ENCODE assay signal across 1 cellular context in genomic region chr3:149575213-149575961, GRCh38.
A peak's percentile ranks its signal among the peaks of the same experiment; 100 is the strongest.
TF ChIP-seq lines count a peak whose summit lies in the region.

No MANE protein-coding gene starts in this region.

TF ChIP-seq in HEK293, 187 proteins besides CTCF, POLR2A, EP300 and RAD21 (continued from another document):
- TF ChIP-seq, protein P1, sequence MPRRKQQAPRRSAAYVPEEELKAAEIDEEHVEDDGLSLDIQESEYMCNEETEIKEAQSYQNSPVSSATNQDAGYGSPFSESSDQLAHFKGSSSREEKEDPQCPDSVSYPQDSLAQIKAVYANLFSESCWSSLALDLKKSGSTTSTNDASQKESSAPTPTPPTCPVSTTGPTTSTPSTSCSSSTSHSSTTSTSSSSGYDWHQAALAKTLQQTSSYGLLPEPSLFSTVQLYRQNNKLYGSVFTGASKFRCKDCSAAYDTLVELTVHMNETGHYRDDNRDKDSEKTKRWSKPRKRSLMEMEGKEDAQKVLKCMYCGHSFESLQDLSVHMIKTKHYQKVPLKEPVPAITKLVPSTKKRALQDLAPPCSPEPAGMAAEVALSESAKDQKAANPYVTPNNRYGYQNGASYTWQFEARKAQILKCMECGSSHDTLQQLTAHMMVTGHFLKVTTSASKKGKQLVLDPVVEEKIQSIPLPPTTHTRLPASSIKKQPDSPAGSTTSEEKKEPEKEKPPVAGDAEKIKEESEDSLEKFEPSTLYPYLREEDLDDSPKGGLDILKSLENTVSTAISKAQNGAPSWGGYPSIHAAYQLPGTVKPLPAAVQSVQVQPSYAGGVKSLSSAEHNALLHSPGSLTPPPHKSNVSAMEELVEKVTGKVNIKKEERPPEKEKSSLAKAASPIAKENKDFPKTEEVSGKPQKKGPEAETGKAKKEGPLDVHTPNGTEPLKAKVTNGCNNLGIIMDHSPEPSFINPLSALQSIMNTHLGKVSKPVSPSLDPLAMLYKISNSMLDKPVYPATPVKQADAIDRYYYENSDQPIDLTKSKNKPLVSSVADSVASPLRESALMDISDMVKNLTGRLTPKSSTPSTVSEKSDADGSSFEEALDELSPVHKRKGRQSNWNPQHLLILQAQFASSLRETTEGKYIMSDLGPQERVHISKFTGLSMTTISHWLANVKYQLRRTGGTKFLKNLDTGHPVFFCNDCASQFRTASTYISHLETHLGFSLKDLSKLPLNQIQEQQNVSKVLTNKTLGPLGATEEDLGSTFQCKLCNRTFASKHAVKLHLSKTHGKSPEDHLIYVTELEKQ (tag by site-specific recombination; IDR thresholded peaks at IDR 0.05; ENCODE audit: borderline replicate concordance), result no peak
- TF ChIP-seq ZNF366 (tag by site-specific recombination; conservative IDR thresholded peaks at IDR 0.05), result peak; percentile 27
- no peak for TF ChIP-seq MYNN (tag by site-specific recombination; IDR thresholded peaks at IDR 0.05; ENCODE audit: borderline replicate concordance)
- no peak for TF ChIP-seq ZNF140 (tag by site-specific recombination; IDR thresholded peaks at IDR 0.05)
- TF ChIP-seq, protein P2, sequence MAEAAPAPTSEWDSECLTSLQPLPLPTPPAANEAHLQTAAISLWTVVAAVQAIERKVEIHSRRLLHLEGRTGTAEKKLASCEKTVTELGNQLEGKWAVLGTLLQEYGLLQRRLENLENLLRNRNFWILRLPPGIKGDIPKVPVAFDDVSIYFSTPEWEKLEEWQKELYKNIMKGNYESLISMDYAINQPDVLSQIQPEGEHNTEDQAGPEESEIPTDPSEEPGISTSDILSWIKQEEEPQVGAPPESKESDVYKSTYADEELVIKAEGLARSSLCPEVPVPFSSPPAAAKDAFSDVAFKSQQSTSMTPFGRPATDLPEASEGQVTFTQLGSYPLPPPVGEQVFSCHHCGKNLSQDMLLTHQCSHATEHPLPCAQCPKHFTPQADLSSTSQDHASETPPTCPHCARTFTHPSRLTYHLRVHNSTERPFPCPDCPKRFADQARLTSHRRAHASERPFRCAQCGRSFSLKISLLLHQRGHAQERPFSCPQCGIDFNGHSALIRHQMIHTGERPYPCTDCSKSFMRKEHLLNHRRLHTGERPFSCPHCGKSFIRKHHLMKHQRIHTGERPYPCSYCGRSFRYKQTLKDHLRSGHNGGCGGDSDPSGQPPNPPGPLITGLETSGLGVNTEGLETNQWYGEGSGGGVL (tag by site-specific recombination; IDR thresholded peaks at IDR 0.05), result peak; percentile 4; the same call in 1 of the 2 replicates
- no peak for TF ChIP-seq PRDM2 (tag by site-specific recombination; IDR thresholded peaks at IDR 0.05; ENCODE audit: borderline replicate concordance)
- no peak for TF ChIP-seq ZNF558 (tag by site-specific recombination; IDR thresholded peaks at IDR 0.05)
- TF ChIP-seq, protein P3, sequence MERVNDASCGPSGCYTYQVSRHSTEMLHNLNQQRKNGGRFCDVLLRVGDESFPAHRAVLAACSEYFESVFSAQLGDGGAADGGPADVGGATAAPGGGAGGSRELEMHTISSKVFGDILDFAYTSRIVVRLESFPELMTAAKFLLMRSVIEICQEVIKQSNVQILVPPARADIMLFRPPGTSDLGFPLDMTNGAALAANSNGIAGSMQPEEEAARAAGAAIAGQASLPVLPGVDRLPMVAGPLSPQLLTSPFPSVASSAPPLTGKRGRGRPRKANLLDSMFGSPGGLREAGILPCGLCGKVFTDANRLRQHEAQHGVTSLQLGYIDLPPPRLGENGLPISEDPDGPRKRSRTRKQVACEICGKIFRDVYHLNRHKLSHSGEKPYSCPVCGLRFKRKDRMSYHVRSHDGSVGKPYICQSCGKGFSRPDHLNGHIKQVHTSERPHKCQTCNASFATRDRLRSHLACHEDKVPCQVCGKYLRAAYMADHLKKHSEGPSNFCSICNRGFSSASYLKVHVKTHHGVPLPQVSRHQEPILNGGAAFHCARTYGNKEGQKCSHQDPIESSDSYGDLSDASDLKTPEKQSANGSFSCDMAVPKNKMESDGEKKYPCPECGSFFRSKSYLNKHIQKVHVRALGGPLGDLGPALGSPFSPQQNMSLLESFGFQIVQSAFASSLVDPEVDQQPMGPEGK (tag by site-specific recombination; IDR thresholded peaks at IDR 0.05), result no peak
- TF ChIP-seq ZNF837 (tag by site-specific recombination; IDR thresholded peaks at IDR 0.05), result no peak
- no peak for TF ChIP-seq ZSCAN23 (tag by site-specific recombination; IDR thresholded peaks at IDR 0.05)
- TF ChIP-seq ZNF433 (tag by site-specific recombination; IDR thresholded peaks at IDR 0.05; ENCODE audit: low read depth), result no peak
- TF ChIP-seq KLF1 (tag by site-specific recombination; IDR thresholded peaks at IDR 0.05), result no peak
- TF ChIP-seq KLF8 (tag by site-specific recombination; IDR thresholded peaks at IDR 0.05), result peak; percentile 17; the same call in 1 of the 2 replicates
- TF ChIP-seq BCL11B (tag by site-specific recombination; IDR thresholded peaks at IDR 0.05; ENCODE audit: low read depth), result no peak
- TF ChIP-seq ZIC2 (tag by site-specific recombination; IDR thresholded peaks at IDR 0.05), result peak; percentile 59
- TF ChIP-seq ZNF76 (tag by site-specific recombination; IDR thresholded peaks at IDR 0.05; ENCODE audit: borderline replicate concordance, low read depth), result no peak
- no peak for TF ChIP-seq ZNF350 (tag by site-specific recombination; IDR thresholded peaks at IDR 0.05)
- 0 out of 2 replicates have a peak, but pooled peaks have one; percentile 42 for TF ChIP-seq IKZF3 (tag by site-specific recombination; IDR thresholded peaks at IDR 0.05)
- TF ChIP-seq, protein P4, sequence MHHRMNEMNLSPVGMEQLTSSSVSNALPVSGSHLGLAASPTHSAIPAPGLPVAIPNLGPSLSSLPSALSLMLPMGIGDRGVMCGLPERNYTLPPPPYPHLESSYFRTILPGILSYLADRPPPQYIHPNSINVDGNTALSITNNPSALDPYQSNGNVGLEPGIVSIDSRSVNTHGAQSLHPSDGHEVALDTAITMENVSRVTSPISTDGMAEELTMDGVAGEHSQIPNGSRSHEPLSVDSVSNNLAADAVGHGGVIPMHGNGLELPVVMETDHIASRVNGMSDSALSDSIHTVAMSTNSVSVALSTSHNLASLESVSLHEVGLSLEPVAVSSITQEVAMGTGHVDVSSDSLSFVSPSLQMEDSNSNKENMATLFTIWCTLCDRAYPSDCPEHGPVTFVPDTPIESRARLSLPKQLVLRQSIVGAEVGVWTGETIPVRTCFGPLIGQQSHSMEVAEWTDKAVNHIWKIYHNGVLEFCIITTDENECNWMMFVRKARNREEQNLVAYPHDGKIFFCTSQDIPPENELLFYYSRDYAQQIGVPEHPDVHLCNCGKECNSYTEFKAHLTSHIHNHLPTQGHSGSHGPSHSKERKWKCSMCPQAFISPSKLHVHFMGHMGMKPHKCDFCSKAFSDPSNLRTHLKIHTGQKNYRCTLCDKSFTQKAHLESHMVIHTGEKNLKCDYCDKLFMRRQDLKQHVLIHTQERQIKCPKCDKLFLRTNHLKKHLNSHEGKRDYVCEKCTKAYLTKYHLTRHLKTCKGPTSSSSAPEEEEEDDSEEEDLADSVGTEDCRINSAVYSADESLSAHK (tag by site-specific recombination; IDR thresholded peaks at IDR 0.05), result no peak
- no peak for TF ChIP-seq MEIS1 (CRISPR knock-in tag; IDR thresholded peaks at IDR 0.05; ENCODE audit: borderline replicate concordance)
- TF ChIP-seq, protein P5, sequence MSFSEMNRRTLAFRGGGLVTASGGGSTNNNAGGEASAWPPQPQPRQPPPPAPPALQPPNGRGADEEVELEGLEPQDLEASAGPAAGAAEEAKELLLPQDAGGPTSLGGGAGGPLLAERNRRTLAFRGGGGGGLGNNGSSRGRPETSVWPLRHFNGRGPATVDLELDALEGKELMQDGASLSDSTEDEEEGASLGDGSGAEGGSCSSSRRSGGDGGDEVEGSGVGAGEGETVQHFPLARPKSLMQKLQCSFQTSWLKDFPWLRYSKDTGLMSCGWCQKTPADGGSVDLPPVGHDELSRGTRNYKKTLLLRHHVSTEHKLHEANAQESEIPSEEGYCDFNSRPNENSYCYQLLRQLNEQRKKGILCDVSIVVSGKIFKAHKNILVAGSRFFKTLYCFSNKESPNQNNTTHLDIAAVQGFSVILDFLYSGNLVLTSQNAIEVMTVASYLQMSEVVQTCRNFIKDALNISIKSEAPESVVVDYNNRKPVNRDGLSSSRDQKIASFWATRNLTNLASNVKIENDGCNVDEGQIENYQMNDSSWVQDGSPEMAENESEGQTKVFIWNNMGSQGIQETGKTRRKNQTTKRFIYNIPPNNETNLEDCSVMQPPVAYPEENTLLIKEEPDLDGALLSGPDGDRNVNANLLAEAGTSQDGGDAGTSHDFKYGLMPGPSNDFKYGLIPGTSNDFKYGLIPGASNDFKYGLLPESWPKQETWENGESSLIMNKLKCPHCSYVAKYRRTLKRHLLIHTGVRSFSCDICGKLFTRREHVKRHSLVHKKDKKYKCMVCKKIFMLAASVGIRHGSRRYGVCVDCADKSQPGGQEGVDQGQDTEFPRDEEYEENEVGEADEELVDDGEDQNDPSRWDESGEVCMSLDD (tag by site-specific recombination; IDR thresholded peaks at IDR 0.05), result no peak
- TF ChIP-seq, protein P6, sequence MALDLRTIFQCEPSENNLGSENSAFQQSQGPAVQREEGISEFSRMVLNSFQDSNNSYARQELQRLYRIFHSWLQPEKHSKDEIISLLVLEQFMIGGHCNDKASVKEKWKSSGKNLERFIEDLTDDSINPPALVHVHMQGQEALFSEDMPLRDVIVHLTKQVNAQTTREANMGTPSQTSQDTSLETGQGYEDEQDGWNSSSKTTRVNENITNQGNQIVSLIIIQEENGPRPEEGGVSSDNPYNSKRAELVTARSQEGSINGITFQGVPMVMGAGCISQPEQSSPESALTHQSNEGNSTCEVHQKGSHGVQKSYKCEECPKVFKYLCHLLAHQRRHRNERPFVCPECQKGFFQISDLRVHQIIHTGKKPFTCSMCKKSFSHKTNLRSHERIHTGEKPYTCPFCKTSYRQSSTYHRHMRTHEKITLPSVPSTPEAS (tag by site-specific recombination; IDR thresholded peaks at IDR 0.05), result no peak
TF ChIP-seq in HEK293: peak in this region for 14.
